ENCODE assay signal across 18 cellular contexts in the genomic region with DNA sequence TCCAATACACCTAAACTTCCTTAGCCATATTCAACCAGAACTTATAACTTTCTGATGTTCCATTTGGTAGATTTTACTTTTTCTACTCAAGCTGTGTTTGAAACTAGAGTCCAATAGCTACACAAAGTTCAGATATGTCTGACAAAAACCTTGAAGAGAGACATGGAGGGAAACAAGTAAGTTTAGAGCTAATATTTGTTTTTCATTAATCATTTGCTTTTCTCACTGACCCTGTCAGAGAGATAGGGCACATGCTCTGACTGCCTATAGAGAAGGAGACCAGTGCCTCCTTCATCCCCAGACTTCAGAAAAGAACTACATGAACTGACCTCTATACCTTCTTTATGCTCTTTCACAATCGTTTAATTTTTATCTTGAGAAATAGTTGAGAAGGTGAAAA.
DNase-seq lines count a peak whose midpoint lies in the region; ATAC-seq, FAIRE-seq and TF ChIP-seq lines count a peak whose summit lies in the region.
"Had no signal": no experiment of that assay in that cellular context is flagged by ENCODE, and none has a peak within 500 bp of the region (broad histone marks: within the 10 kb centered on the region; RNA-seq: fewer than 3 reads in every experiment).

No MANE protein-coding gene starts in this region.

- no peak for TF ChIP-seq CTCF in A549 (IDR thresholded peaks at IDR 0.05)
- no peak for TF ChIP-seq CTCF in PC-3 (conservative IDR thresholded peaks at IDR 0.05; ENCODE audit: low read depth, low read length)
- no peak for TF ChIP-seq CTCF in HepG2 (CRISPR knock-in tag; IDR thresholded peaks at IDR 0.05)

- H3K9me2 ChIP-seq in PC-3 (replicated peaks; ENCODE audit: low read length) (no peaks in the 10 kb centered on the region), GM23248 (ENCODE audit: insufficient read depth) (no peaks in the 10 kb centered on the region)

- H2AFZ ChIP-seq in PC-3 (ENCODE audit: low read length): no peak overlapping the region
- no peak overlapping the region for H2AFZ ChIP-seq in HepG2 (ENCODE audit: low read length)
- H2AFZ ChIP-seq in GM23248: no peak overlapping the region

- H3K4me2 ChIP-seq in A549 (peak overlapping the region; percentile 68), PC-3 (ENCODE audit: low read length) (no peak overlapping the region), HepG2 (ENCODE audit: low read depth, low read length) (peak overlapping the region; percentile 73), GM23248 (ENCODE audit: unreplicated experiment) (no peak overlapping the region)
- H3K4me2 ChIP-seq: BLaER1 had no signal

- TF ChIP-seq EP300 in A549 (IDR thresholded peaks at IDR 0.05): no peak
- peak in 1 of 2 experiments; percentile 75; a peak in 2 of 4 replicates for TF ChIP-seq EP300 in HepG2 (IDR thresholded peaks at IDR 0.05; ENCODE audit: low read depth in 2 of 2, low read length in 2 of 2)
- no peak for TF ChIP-seq EP300 in HepG2 (CRISPR knock-in tag; IDR thresholded peaks at IDR 0.05; ENCODE audit: borderline replicate concordance)

- no peaks in the 10 kb centered on the region for H3F3A ChIP-seq in PC-3 (ENCODE audit: low read length, unreplicated experiment)
- no peaks in the 10 kb centered on the region for H3F3A ChIP-seq in GM23248 (ENCODE audit: insufficient read depth)

- TF ChIP-seq POLR2A in A549 (IDR thresholded peaks at IDR 0.05; ENCODE audit: low read length): no peak
- TF ChIP-seq POLR2A in HepG2 (IDR thresholded peaks at IDR 0.05; ENCODE audit: insufficient read depth in 1 of 2, low read depth in 2 of 2, low read length in 2 of 2): no peak

- peaks cover 11% of the 10 kb centered on the region; the same call in 1 of the 2 replicates for H3K27me3 ChIP-seq in PC-3 (ENCODE audit: low read length)
- no peaks in the 10 kb centered on the region for H3K27me3 ChIP-seq in HepG2 (ENCODE audit: control insufficient read depth in 1 of 2, insufficient read depth in 2 of 2, low read length in 2 of 2)
- no peaks in the 10 kb centered on the region for H3K27me3 ChIP-seq in GM23248 (replicated peaks; ENCODE audit: insufficient read depth)
- H3K27me3 ChIP-seq: BLaER1 had no signal

- in situ Hi-C loops in HepG2 (cut with HindIII; ENCODE audit: extremely low pct_ligation_motif_present, low pct_unique_long_range_greater_than_20kb) (loop anchor here (25.0 kb wide), 1 partner anchor 444 kb away; the partner anchor contains the start of gene MED7), GM23248 (cut with MboI) (no loop called here)

- no peaks in the 10 kb centered on the region for H3K36me3 ChIP-seq in PC-3 (ENCODE audit: low read depth, low read length)
- H3K36me3 ChIP-seq in HepG2 (replicated peaks in 1 of 2; ENCODE audit: control insufficient read depth in 1 of 2, insufficient read depth in 2 of 2, low read length in 2 of 2): no peaks in the 10 kb centered on the region
- no peaks in the 10 kb centered on the region for H3K36me3 ChIP-seq in GM23248 (ENCODE audit: low read depth)
- H3K36me3 ChIP-seq: BLaER1 had no signal

- POLR2A ChIA-PET in A549 (lab: Yijun Ruan, JAX): no interaction called here
- POLR2A ChIA-PET in PC-3 (lab: Charles Lee; ENCODE audit: unreplicated experiment): no interaction called here
- POLR2A ChIA-PET in HepG2 (lab: Yijun Ruan, JAX): interaction anchor here (0.6 kb wide), 1 partner anchor 450 kb away, joined by 3 read pairs; the partner anchor contains the start of gene MED7

- H3K79me2 ChIP-seq in PC-3 (ENCODE audit: low read length) (no peaks in the 10 kb centered on the region), HepG2 (ENCODE audit: insufficient read depth, low read length) (no peaks in the 10 kb centered on the region), GM23248 (ENCODE audit: insufficient read depth) (no peaks in the 10 kb centered on the region)

- peak overlapping the region; percentile 47 to 65 for H3K27ac ChIP-seq in A549
- H3K27ac ChIP-seq in PC-3 (ENCODE audit: low read length): no peak overlapping the region
- peak overlapping the region; percentile 83 for H3K27ac ChIP-seq in HepG2 (ENCODE audit: extremely low read length, insufficient read depth, low read length)
- H3K27ac ChIP-seq in GM23248: no peak overlapping the region
- H3K27ac ChIP-seq: 22Rv1, BLaER1, HL-60 had no signal

- CTCF ChIA-PET in A549 (lab: Yijun Ruan, JAX): no interaction called here
- CTCF ChIA-PET in PC-3 (lab: Charles Lee): interaction anchor here (0.6 kb wide), 1 partner anchor 17 kb away, joined by 3 read pairs; no protein-coding TSS in a partner anchor
- CTCF ChIA-PET in HepG2 (lab: Yijun Ruan, JAX; ENCODE audit: low intra/inter-chr PET ratio, low total read pairs): no interaction called here

- 5% methylated on average over 1 of the region's 1 CpG for WGBS in A549 (ENCODE audit: missing lambda C conversion rate)
- 0% methylated on average over 1 of the region's 1 CpG for WGBS in HepG2 (ENCODE audit: low lambda C conversion rate)
- 81 to 92% methylated on average over 1 of the region's 1 CpG for WGBS in GM23248 (ENCODE audit: low coverage in 1 of 2, low lambda C conversion rate in 2 of 2, missing lambda C conversion rate in 2 of 2), 2 experiments

- H3K4me1 ChIP-seq in A549 (peaks cover 21% of the 10 kb centered on the region), PC-3 (ENCODE audit: insufficient read depth, low read length) (no peaks in the 10 kb centered on the region), HepG2 (ENCODE audit: insufficient read depth, low read length) (peaks cover 38% of the 10 kb centered on the region), GM23248 (ENCODE audit: insufficient read depth) (no peaks in the 10 kb centered on the region)
- H3K4me1 ChIP-seq: BLaER1 had no signal

- ATAC-seq in A549 (peak; percentile 83 to 89; a peak in 5 of 6 replicates), PC-3 (peak; percentile 57), HepG2 (peak; percentile 100), GM19324 (IDR thresholded peaks at IDR 0.05; ENCODE audit: low FRiP score, unreplicated experiment) (no peak), GM21529 (IDR thresholded peaks at IDR 0.05; ENCODE audit: unreplicated experiment) (no peak)
- ATAC-seq: GM12878 had no signal

- H3K9me3 ChIP-seq in A549 (no peaks in the 10 kb centered on the region), PC-3 (ENCODE audit: low read length) (no peaks in the 10 kb centered on the region), HepG2 (ENCODE audit: low read length) (no peaks in the 10 kb centered on the region), GM23248 (ENCODE audit: low read depth) (no peaks in the 10 kb centered on the region)
- H3K9me3 ChIP-seq: BLaER1 had no signal

- FAIRE-seq in A549 (lab: Jason Lieb, UNC) (peak; percentile 94), HepG2 (lab: Jason Lieb, UNC) (peak; percentile 61)
- FAIRE-seq: GM12878, GM18507 had no signal

- TF ChIP-seq RAD21 in A549 (conservative IDR thresholded peaks at IDR 0.05 in 1 of 2, IDR thresholded peaks at IDR 0.05 in 1 of 2): peak in 1 of 2 experiments; percentile 40; a peak in 2 of 5 replicates
- no peak for TF ChIP-seq RAD21 in HepG2 (CRISPR knock-in tag; IDR thresholded peaks at IDR 0.05)

- H4K20me1 ChIP-seq in PC-3 (ENCODE audit: low read length) (no peaks in the 10 kb centered on the region), HepG2 (ENCODE audit: insufficient read depth, low read length) (no peaks in the 10 kb centered on the region), GM23248 (ENCODE audit: insufficient read depth) (no peaks in the 10 kb centered on the region)
- H4K20me1 ChIP-seq: BLaER1 had no signal

- no peak overlapping the region for H3K4me3 ChIP-seq in A549
- no peak overlapping the region for H3K4me3 ChIP-seq in PC-3 (ENCODE audit: low read length)
- H3K4me3 ChIP-seq in HepG2 (replicated peaks in 1 of 3; ENCODE audit: insufficient read depth in 1 of 3, low read depth in 2 of 3, low read length in 3 of 3): peak overlapping the region in 1 of 3 experiments; percentile 56; a peak in 1 of 6 replicates
- no peak overlapping the region for H3K4me3 ChIP-seq in GM23248
- H3K4me3 ChIP-seq: BLaER1, GM12878 had no signal

- H3K9ac ChIP-seq in PC-3 (ENCODE audit: low read length): no peak overlapping the region
- peak overlapping the region; percentile 16; the same call in 1 of the 2 replicates for H3K9ac ChIP-seq in HepG2 (ENCODE audit: insufficient read depth, low read depth, low read length)
- no peak overlapping the region for H3K9ac ChIP-seq in GM23248
- H3K9ac ChIP-seq: BLaER1 had no signal

- BruUV-seq in PC-3 (replicated peaks; lab: Mats Ljungman, UMichigan): no TSS peak
- no TSS peak for BruUV-seq in HepG2 (replicated peaks; lab: Mats Ljungman, UMichigan)

- peak; percentile 10 to 39 for DNase-seq in A549 (ENCODE audit: low read depth in 1 of 2, low spot score in 1 of 2)
- peak; percentile 29 for DNase-seq in HT-29 (ENCODE audit: low spot score)
- peak; percentile 7 for DNase-seq in PC-3
- DNase-seq in HepG2 (ENCODE audit: low spot score): peak; percentile 82
- DNase-seq in RPMI8226: no peak
- no peak for DNase-seq in GM23248
- DNase-seq: AML-193; CD8-positive, alpha-beta memory T cell; DMS79; HCEC 1CT; HFFc6 had no signal

- intact Hi-C loops in PC-3 (cut with micrococcal nuclease) (no loop called here), HepG2 (cut with micrococcal nuclease; ENCODE audit: unreplicated experiment) (loop anchor here (10.0 kb wide), 1 partner anchor 442 kb away; no protein-coding TSS in a partner anchor)

TF ChIP-seq in A549, 52 proteins besides CTCF, POLR2A, EP300 and RAD21:
- 0 out of 2 replicates have a peak, but pooled peaks have one; percentile 21 for TF ChIP-seq MAX (IDR thresholded peaks at IDR 0.05)
- no peak for TF ChIP-seq HDAC2 (IDR thresholded peaks at IDR 0.05)
TF ChIP-seq in A549: peak in this region for 1.

Comparison
In these comparisons a context has a peak if more than half of its experiments do, and no peak if none do; other contexts are left out.
1. ATAC-seq: peak in A549 (2 of 2), PC-3 (single experiment) and HepG2 (single experiment); none in GM19324 (single experiment) and GM21529 (single experiment).
2. DNase-seq: peak in A549 (2 of 2), HT-29 (single experiment), PC-3 (single experiment) and HepG2 (single experiment); none in RPMI8226 (single experiment) and GM23248 (single experiment).
3. H3K27ac ChIP-seq: peak in A549 (2 of 2) and HepG2 (single experiment); none in PC-3 (single experiment) and GM23248 (single experiment).
4. H3K4me2 ChIP-seq: peak in A549 (single experiment) and HepG2 (single experiment); none in PC-3 (single experiment) and GM23248 (single experiment).
5. Of the 38 proteins assayed by ChIP-seq in both HepG2 and A549: peak only in HepG2: BHLHE40, CEBPB and HDAC2; only in A549: none; in both: MAX; in neither: 32; mixed calls (peak in some experiments, not most) for 2.